ENCODE assay signal across 8 cellular contexts in genomic region chr2:38037757-38038615, GRCh38. TPM values are rescaled to one million over a fixed set of nuclear protein-coding genes. Genes with fewer than 3 reads are reported as not detected.
DNase-seq lines count a peak whose midpoint lies in the region; ATAC-seq, FAIRE-seq and TF ChIP-seq lines count a peak whose summit lies in the region.

No MANE protein-coding gene starts in this region.

- H3K27me3 ChIP-seq in Peyer's patch (no peaks in the 10 kb centered on the region), pancreas (no peaks in the 10 kb centered on the region)

- H3K9me3 ChIP-seq in A549 (no peaks in the 10 kb centered on the region), Peyer's patch (no peaks in the 10 kb centered on the region), pancreas (no peaks in the 10 kb centered on the region)

- no peak for DNase-seq in A549 (ENCODE audit: low read depth in 1 of 2, low spot score in 1 of 2)
- DNase-seq in Peyer's patch, result no peak
- peak; percentile 76 for DNase-seq in fibroblast of the aortic adventitia (ENCODE audit: low read depth)
- DNase-seq in pancreas, result no peak
- DNase-seq in NCI-H82 treated with DMSO at 0.1 percent for 48 hours (lab: John Stamatoyannopoulos, UW; ENCODE audit: unreplicated experiment), result no peak
- DNase-seq in NCI-H128 (lab: John Stamatoyannopoulos, UW; ENCODE audit: unreplicated experiment), result no peak

- CTCF ChIA-PET in A549 (lab: Yijun Ruan, JAX), result interaction anchor here (0.7 to 2.3 kb wide), 10 partner anchors 9 to 237 kb away, joined by 3 to 6 read pairs (median 3); no protein-coding TSS in a partner anchor

- WGBS in A549 (ENCODE audit: missing lambda C conversion rate), result 62% methylated on average over 38 of the region's 38 CpGs
- WGBS in pancreas, 2 donors, result 19 to 27% methylated on average over 38 of the region's 38 CpGs

- intact Hi-C loops in pancreas (cut with DNase I), result no loop called here

- no peak for TF ChIP-seq RAD21 in A549 (conservative IDR thresholded peaks at IDR 0.05 in 1 of 2, IDR thresholded peaks at IDR 0.05 in 1 of 2)

- peak in 1 of 2 experiments; percentile 73; a peak in 3 of 6 replicates for ATAC-seq in A549
- peak; percentile 80 for ATAC-seq in HG02678 (IDR thresholded peaks at IDR 0.05; ENCODE audit: unreplicated experiment)
- peak in 3 of 4 donors; percentile 42 to 81 (median 78) for ATAC-seq in pancreas

- H3K27ac ChIP-seq in A549 (no peak overlapping the region), Peyer's patch (peak overlapping the region in 3 of 4 donors; percentile 8 to 54 (median 16)), pancreas (no peak overlapping the region)

- H3K36me3 ChIP-seq in Peyer's patch, result no peaks in the 10 kb centered on the region
- no peaks in the 10 kb centered on the region for H3K36me3 ChIP-seq in pancreas

- TF ChIP-seq CTCF in A549 (IDR thresholded peaks at IDR 0.05) (no peak), GM12874 (IDR thresholded peaks at IDR 0.05; ENCODE audit: insufficient read depth, low read depth, low read length) (peak; percentile 52), Peyer's patch (IDR thresholded peaks at IDR 0.05) (no peak), fibroblast of the aortic adventitia (IDR thresholded peaks at IDR 0.05; ENCODE audit: insufficient read depth, low read length) (peak; percentile 49), pancreas (IDR thresholded peaks at IDR 0.05) (no peak)

- TF ChIP-seq EP300 in A549 (IDR thresholded peaks at IDR 0.05), result no peak

- TF ChIP-seq POLR2A in A549 (IDR thresholded peaks at IDR 0.05; ENCODE audit: low read length), result no peak
- TF ChIP-seq POLR2A in Peyer's patch (IDR thresholded peaks at IDR 0.05), result no peak

- peak overlapping the region; percentile 49 for H3K4me2 ChIP-seq in A549

- POLR2A ChIA-PET in A549 (lab: Yijun Ruan, JAX), result interaction anchor here (1.6 kb wide), 1 partner anchor 38 kb away, joined by 5 read pairs; the partner anchor contains the start of gene CYP1B1

- H3K4me1 ChIP-seq in A549 (no peaks in the 10 kb centered on the region), Peyer's patch (peaks cover 0 to 5% (median 2%) of the 10 kb centered on the region in 4 donors), pancreas (no peaks in the 10 kb centered on the region)

- H3K4me3 ChIP-seq in A549 (0 out of 3 replicates have a peak overlapping the region, but pooled peaks have one; percentile 11), Peyer's patch (peak overlapping the region in 3 of 4 donors; percentile 19 to 30 (median 23)), fibroblast of the aortic adventitia (ENCODE audit: low read depth, low read length) (peak overlapping the region; percentile 46), pancreas (peak overlapping the region in 1 of 4 donors; percentile 15)

- FAIRE-seq in A549 (lab: Jason Lieb, UNC), result no peak
- FAIRE-seq in pancreas (lab: Jason Lieb, UNC), result no peak

TF ChIP-seq in A549, 52 proteins besides CTCF, POLR2A, EP300 and RAD21:
- TF ChIP-seq HEYL (CRISPR knock-in tag; IDR thresholded peaks at IDR 0.05), result no peak
- TF ChIP-seq CEBPB (IDR thresholded peaks at IDR 0.05), result no peak
- no peak for TF ChIP-seq RFX5 (IDR thresholded peaks at IDR 0.05)
- TF ChIP-seq BHLHE40 (IDR thresholded peaks at IDR 0.05; ENCODE audit: low read depth, low read length), result no peak
- TF ChIP-seq JUNB (IDR thresholded peaks at IDR 0.05), result no peak
- TF ChIP-seq HDAC2 (IDR thresholded peaks at IDR 0.05), result no peak
- TF ChIP-seq, protein P1, sequence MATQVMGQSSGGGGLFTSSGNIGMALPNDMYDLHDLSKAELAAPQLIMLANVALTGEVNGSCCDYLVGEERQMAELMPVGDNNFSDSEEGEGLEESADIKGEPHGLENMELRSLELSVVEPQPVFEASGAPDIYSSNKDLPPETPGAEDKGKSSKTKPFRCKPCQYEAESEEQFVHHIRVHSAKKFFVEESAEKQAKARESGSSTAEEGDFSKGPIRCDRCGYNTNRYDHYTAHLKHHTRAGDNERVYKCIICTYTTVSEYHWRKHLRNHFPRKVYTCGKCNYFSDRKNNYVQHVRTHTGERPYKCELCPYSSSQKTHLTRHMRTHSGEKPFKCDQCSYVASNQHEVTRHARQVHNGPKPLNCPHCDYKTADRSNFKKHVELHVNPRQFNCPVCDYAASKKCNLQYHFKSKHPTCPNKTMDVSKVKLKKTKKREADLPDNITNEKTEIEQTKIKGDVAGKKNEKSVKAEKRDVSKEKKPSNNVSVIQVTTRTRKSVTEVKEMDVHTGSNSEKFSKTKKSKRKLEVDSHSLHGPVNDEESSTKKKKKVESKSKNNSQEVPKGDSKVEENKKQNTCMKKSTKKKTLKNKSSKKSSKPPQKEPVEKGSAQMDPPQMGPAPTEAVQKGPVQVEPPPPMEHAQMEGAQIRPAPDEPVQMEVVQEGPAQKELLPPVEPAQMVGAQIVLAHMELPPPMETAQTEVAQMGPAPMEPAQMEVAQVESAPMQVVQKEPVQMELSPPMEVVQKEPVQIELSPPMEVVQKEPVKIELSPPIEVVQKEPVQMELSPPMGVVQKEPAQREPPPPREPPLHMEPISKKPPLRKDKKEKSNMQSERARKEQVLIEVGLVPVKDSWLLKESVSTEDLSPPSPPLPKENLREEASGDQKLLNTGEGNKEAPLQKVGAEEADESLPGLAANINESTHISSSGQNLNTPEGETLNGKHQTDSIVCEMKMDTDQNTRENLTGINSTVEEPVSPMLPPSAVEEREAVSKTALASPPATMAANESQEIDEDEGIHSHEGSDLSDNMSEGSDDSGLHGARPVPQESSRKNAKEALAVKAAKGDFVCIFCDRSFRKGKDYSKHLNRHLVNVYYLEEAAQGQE (IDR thresholded peaks at IDR 0.05), result no peak
- no peak for TF ChIP-seq PHF8 (IDR thresholded peaks at IDR 0.05; ENCODE audit: borderline replicate concordance, low read depth)
- no peak for TF ChIP-seq HOXB5 (CRISPR knock-in tag; IDR thresholded peaks at IDR 0.05)
- TF ChIP-seq ZC3H11A (IDR thresholded peaks at IDR 0.05), result no peak
- no peak for TF ChIP-seq TFCP2L1 (CRISPR knock-in tag; IDR thresholded peaks at IDR 0.05)
- no peak for TF ChIP-seq CHD2 (IDR thresholded peaks at IDR 0.05; ENCODE audit: low read length, partially characterized antibody)
- TF ChIP-seq HOXA7 (CRISPR knock-in tag; IDR thresholded peaks at IDR 0.05), result no peak
- no peak for TF ChIP-seq RNF2 (IDR thresholded peaks at IDR 0.05; ENCODE audit: borderline replicate concordance, low read depth)
- TF ChIP-seq, protein P2, sequence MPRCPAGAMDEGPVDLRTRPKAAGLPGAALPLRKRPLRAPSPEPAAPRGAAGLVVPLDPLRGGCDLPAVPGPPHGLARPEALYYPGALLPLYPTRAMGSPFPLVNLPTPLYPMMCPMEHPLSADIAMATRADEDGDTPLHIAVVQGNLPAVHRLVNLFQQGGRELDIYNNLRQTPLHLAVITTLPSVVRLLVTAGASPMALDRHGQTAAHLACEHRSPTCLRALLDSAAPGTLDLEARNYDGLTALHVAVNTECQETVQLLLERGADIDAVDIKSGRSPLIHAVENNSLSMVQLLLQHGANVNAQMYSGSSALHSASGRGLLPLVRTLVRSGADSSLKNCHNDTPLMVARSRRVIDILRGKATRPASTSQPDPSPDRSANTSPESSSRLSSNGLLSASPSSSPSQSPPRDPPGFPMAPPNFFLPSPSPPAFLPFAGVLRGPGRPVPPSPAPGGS (IDR thresholded peaks at IDR 0.05), result no peak
- no peak for TF ChIP-seq RCOR1 (IDR thresholded peaks at IDR 0.05; ENCODE audit: low read depth, low read length)
- no peak for TF ChIP-seq JUN (IDR thresholded peaks at IDR 0.05)
- no peak for TF ChIP-seq ELK1 (IDR thresholded peaks at IDR 0.05; ENCODE audit: low read depth, low read length)
- TF ChIP-seq E2F6 (IDR thresholded peaks at IDR 0.05; ENCODE audit: borderline replicate concordance, low read depth), result no peak
- TF ChIP-seq, protein P3, sequence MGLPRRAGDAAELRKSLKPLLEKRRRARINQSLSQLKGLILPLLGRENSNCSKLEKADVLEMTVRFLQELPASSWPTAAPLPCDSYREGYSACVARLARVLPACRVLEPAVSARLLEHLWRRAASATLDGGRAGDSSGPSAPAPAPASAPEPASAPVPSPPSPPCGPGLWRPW (IDR thresholded peaks at IDR 0.05), result no peak
TF ChIP-seq in A549: peak in this region for 0.

RNA-seq across cellular contexts. Expression of gene CYP1B1, which starts 38.0 kb away (rescaled TPM):
- polyA plus RNA-seq in A549 (2011; rRNA removed) (13.1 and 13.2 TPM in 2 replicates), A549 (2017; fragmentation: RNase III; extraction: RNeasy Plus Mini Kit Qiagen cat#74134 plus additional on column Dnase treatment) (4.4 to 5.5 TPM (median 5.3 TPM) in 3 replicates), pancreas (1 to 10 TPM; 2.1 to 4.5 TPM)
- polyA plus RNA-seq in A549 (2012; cell fraction: cytosol; rRNA removed), result 14.6 and 20.8 TPM in 2 replicates
- 28.1 and 45.8 TPM in 2 replicates for polyA plus RNA-seq in A549 (2012; cell fraction: nucleus; rRNA removed)
- 29.1 and 30.7 TPM in 2 replicates for polyA minus RNA-seq in A549 (2011; rRNA and poly(A)+ RNA removed)
- total RNA-seq in Peyer's patch (10 to 100 TPM in 3 of 4 donors, 1 to 10 TPM in 1; 4.9 to 16.5 (median 12.8) TPM), fibroblast of the aortic adventitia (ENCODE audit: low replicate concordance) (146 and 199 TPM in 2 replicates), pancreas (10 to 100 TPM in 2 of 6 donors, 1 to 10 TPM in 3, under 1 TPM in 1; 0.93 to 36.3 (median 5.9) TPM)

Comparison
In these comparisons a context has a peak if more than half of its experiments do, and no peak if none do; other contexts are left out.
1. H3K27ac ChIP-seq: peak in Peyer's patch (3 of 4); none in A549 (0 of 2) and pancreas (0 of 4).
2. CTCF ChIP-seq: peak in GM12874 (single experiment) and fibroblast of the aortic adventitia (single experiment); none in A549 (single experiment), Peyer's patch (0 of 6) and pancreas (0 of 4).